7 cellular contexts compared by ENCODE assay signal in the genomic region with DNA sequence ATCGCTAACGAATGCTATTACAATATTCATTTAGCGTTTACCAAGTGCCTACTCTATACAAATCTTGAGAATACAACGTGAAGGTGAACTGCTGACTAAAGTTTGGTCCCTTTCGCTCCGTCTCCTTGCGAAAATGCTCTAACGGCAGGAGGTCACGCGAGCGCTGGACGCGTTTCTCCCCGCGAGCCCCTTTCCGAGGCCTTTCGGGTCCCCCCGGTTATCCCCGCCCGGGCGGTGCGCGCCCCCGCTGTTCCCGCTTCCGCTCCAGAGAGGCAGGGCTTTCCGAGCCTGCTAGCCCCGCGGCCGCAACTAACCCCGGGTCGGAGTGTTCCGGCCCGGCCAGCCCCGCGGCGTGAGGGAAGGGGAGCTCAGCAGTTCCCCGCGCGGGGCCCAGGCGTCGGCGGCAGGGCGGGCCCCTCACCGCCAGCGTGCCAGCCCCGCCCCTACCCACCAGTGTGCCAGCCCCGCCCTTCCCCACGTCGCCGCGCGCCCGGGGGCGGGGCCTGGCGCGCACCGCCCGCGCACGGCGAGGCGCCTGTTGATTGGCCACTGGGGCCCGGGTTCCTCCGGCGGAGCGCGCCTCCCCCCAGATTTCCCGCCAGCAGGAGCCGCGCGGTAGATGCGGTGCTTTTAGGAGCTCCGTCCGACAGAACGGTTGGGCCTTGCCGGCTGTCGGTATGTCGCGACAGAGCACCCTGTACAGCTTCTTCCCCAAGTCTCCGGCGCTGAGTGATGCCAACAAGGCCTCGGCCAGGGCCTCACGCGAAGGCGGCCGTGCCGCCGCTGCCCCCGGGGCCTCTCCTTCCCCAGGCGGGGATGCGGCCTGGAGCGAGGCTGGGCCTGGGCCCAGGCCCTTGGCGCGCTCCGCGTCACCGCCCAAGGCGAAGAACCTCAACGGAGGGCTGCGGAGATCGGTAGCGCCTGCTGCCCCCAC.
DNase-seq lines count a peak whose midpoint lies in the region; ATAC-seq and TF ChIP-seq lines count a peak whose summit lies in the region.

TSS of gene MSH6 (plus strand) at position 589 of the 934 bp plus-strand sequence. CDS start at position 678, 89 bp downstream.

- ATAC-seq in GM18508 (IDR thresholded peaks at IDR 0.05; ENCODE audit: insufficient read depth, unreplicated experiment): peak; percentile 53
- peak; percentile 73 for ATAC-seq in HG02973 (IDR thresholded peaks at IDR 0.05; ENCODE audit: unreplicated experiment)

- TF ChIP-seq CTCF in astrocyte of the cerebellum (IDR thresholded peaks at IDR 0.05; ENCODE audit: low read depth, low read length, missing control alignments): no peak
- no peak for TF ChIP-seq CTCF in retinal pigment epithelial cell (conservative IDR thresholded peaks at IDR 0.05; ENCODE audit: low read depth, low read length)

- DNase-seq in NCI-H1930 (lab: John Stamatoyannopoulos, UW): peak; percentile 70 to 88
- DNase-seq in T-helper 22 cell (ENCODE audit: low read depth): peak; percentile 80
- DNase-seq in astrocyte of the cerebellum (ENCODE audit: low read depth): peak; percentile 62
- DNase-seq in hepatic stellate cell (ENCODE audit: low spot score): peak; percentile 97
- DNase-seq in retinal pigment epithelial cell (ENCODE audit: low read depth): peak; percentile 44

- in situ Hi-C loops in astrocyte of the cerebellum (cut with HindIII; ENCODE audit: low sequenced_read_pairs): no loop called here

- H3K4me3 ChIP-seq in astrocyte of the cerebellum (ENCODE audit: low read depth, low read length) (peak within 1 kb of the TSS; percentile 86), retinal pigment epithelial cell (ENCODE audit: low read length) (peak within 1 kb of the TSS; percentile 73)

Comparison
In these comparisons a context has a peak if more than half of its experiments do, and no peak if none do; other contexts are left out.
1. Peak in every context shown above with its lines: DNase-seq, ATAC-seq and H3K4me3 ChIP-seq.
2. DNase-seq: peak in every context shown above with its lines; median percentile 97 in hepatic stellate cell; 80 in T-helper 22 cell; 79 in NCI-H1930; 62 in astrocyte of the cerebellum; 44 in retinal pigment epithelial cell.